ENCODE assay signal across 21 cellular contexts in the genomic region with DNA sequence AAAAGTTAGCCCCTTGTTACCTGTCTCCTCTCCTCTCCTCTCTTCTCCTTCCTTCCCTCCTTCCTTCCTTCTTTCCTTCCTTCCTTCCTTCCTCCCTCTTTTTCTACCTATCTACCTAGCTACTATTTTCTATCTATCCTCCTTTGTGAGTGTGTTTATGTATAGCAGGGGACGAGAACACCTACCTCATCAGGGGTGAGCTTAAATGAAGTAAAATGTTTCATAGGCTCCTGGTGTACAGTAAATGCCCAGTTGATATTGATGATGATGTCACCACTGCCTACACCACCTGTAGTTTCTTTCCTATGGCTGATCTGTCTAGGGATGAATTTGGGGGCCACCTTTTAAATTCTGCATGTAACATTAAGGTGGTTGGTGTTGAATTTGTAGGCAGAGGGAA.
"Had no signal": no experiment of that assay in that cellular context is flagged by ENCODE, and none has a peak within 500 bp of the region (broad histone marks: within the 10 kb centered on the region; RNA-seq: fewer than 3 reads in every experiment).

No MANE protein-coding gene starts in this region.

- H3K27ac Mint-ChIP-seq: activated CD4-positive, alpha-beta T cell treated with anti-CD3 and anti-CD28 coated beads, Interleukin-2, amount 10 ng/mL, durations not matched to agents 7 days and 5 days; activated naive CD8-positive, alpha-beta T cell treated with anti-CD3 and anti-CD28 coated beads, Interleukin-2, amount 10 ng/mL, durations not matched to agents 7 days and 5 days; activated T-cell treated with anti-CD3 and anti-CD28 coated beads, Interleukin-2, amount 50 U/mL, for 72 hours; T-helper 1 cell treated with Interleukin-12 subunit alpha and Interleukin-12 subunit beta and Interleukin-4 antibody, amounts not matched to agents 30 μg/mL and 1 μg/mL, for 36 hours had no signal

- H3K4me3 Mint-ChIP-seq: activated CD4-positive, alpha-beta T cell treated with anti-CD3 and anti-CD28 coated beads, Interleukin-2, amount 10 ng/mL, durations not matched to agents 7 days and 5 days; activated naive CD8-positive, alpha-beta T cell treated with anti-CD3 and anti-CD28 coated beads, Interleukin-2, amount 10 ng/mL, durations not matched to agents 7 days and 5 days; activated T-cell treated with anti-CD3 and anti-CD28 coated beads, Interleukin-2, amount 50 U/mL, for 72 hours; naive thymus-derived CD8-positive, alpha-beta T cell; T-helper 1 cell treated with Interleukin-12 subunit alpha and Interleukin-12 subunit beta and Interleukin-4 antibody, amounts not matched to agents 30 μg/mL and 1 μg/mL, for 36 hours had no signal

- H3K4me3 ChIP-seq: esophagus muscularis mucosa, tibial nerve had no signal

- FAIRE-seq: bronchial epithelial cell, colon, keratinocyte, small intestine, TTC549 had no signal

- ATAC-seq: activated T-cell treated with anti-CD3 and anti-CD28 coated beads, Interleukin-2, amount 50 U/mL, for 72 hours; left lobe of liver; naive thymus-derived CD8-positive, alpha-beta T cell; right cardiac atrium had no signal

- H3K27me3 ChIP-seq: esophagus muscularis mucosa, tibial nerve had no signal

- H3K36me3 ChIP-seq: esophagus muscularis mucosa, tibial nerve had no signal

- H3K9me3 ChIP-seq: esophagus muscularis mucosa, tibial nerve had no signal

- DNase-seq: activated CD4-positive, alpha-beta T cell treated with anti-CD3 and anti-CD28 coated beads, Interleukin-2, amount 10 ng/mL, durations not matched to agents 7 days and 5 days; activated CD8-positive, alpha-beta memory T cell treated with anti-CD3 and anti-CD28 coated beads, Interleukin-2, amount 50 U/mL, for 48 hours; activated gamma-delta T cell treated with Interleukin-2 at 50 U/mL for 16 hours; activated naive CD8-positive, alpha-beta T cell treated with anti-CD3 and anti-CD28 coated beads, Interleukin-2, amount 10 ng/mL, durations not matched to agents 7 days and 5 days; activated T-cell treated with anti-CD3 and anti-CD28 coated beads, Interleukin-2, amount 50 U/mL, for 72 hours; aorta; naive thymus-derived CD8-positive, alpha-beta T cell; nucleus accumbens; right cardiac atrium; small intestine; stimulated activated CD4-positive, alpha-beta T cell treated with anti-CD3 and anti-CD28 coated beads, Interleukin-4, amount 100 ng/mL, for 24 hours; stimulated activated naive CD4-positive, alpha-beta T cell; substantia nigra had no signal

- H3K27me3 Mint-ChIP-seq: activated CD4-positive, alpha-beta T cell treated with anti-CD3 and anti-CD28 coated beads, Interleukin-2, amount 10 ng/mL, durations not matched to agents 7 days and 5 days; activated naive CD8-positive, alpha-beta T cell treated with anti-CD3 and anti-CD28 coated beads, Interleukin-2, amount 10 ng/mL, durations not matched to agents 7 days and 5 days; naive thymus-derived CD8-positive, alpha-beta T cell had no signal

- H3K9me3 Mint-ChIP-seq: activated CD4-positive, alpha-beta T cell treated with anti-CD3 and anti-CD28 coated beads, Interleukin-2, amount 10 ng/mL, durations not matched to agents 7 days and 5 days; activated naive CD8-positive, alpha-beta T cell treated with anti-CD3 and anti-CD28 coated beads, Interleukin-2, amount 10 ng/mL, durations not matched to agents 7 days and 5 days; activated T-cell treated with anti-CD3 and anti-CD28 coated beads, Interleukin-2, amount 50 U/mL, for 72 hours; naive thymus-derived CD8-positive, alpha-beta T cell; T-helper 1 cell treated with Interleukin-12 subunit alpha and Interleukin-12 subunit beta and Interleukin-4 antibody, amounts not matched to agents 30 μg/mL and 1 μg/mL, for 36 hours had no signal
